In the genomic region with DNA sequence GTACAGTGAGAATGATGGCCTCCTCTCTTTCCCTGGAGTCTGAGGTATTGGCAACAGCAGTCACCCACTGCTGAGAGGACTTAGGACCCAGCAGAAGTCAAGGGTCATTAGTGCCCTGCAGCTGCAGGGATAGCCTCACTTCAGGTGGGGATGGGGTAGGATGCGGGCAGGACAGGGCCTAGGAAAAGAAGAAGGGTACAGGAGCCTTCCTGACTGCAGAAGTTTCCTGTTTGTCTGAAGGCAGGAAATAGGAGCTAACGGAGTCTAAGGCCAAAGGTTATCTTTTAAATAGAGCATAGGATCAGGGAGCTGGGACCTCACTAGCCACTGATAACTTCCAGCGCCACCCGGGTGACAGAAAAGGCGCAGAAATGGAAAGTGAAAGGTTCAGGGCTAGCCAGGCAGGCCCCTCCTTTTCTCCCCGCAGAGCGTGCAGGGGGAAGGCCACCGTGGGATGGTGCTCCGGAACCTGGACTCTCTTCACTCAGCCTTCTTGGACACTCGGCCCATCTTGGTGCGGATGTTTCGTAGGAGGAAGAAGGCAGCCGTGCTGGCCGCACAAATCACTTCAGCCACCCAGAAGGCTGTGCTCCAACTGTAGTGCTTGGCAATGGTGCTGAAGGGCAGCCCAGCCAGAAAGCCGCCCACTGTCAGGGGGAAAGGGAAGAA, we compare ENCODE assay signal across 1 cellular context.
TF ChIP-seq lines count a peak whose summit lies in the region.

No MANE protein-coding gene starts in this region.

TF ChIP-seq in liver, 16 proteins besides CTCF, POLR2A, EP300 and RAD21:
- TF ChIP-seq NR2F2 (IDR thresholded peaks at IDR 0.05) (peak; percentile 94), HNF4G (IDR thresholded peaks at IDR 0.05) (peak; percentile 32), HNF4A (conservative IDR thresholded peaks at IDR 0.05) (peak; percentile 80 to 84), REST (IDR thresholded peaks at IDR 0.05) (no peak), FOXA2 (IDR thresholded peaks at IDR 0.05) (no peak), RXRA (IDR thresholded peaks at IDR 0.05) (peak; percentile 30 to 44), SP1 (IDR thresholded peaks at IDR 0.05) (peak; percentile 54)
